ENCODE assay signal across 8 cellular contexts in genomic region chr15:72116680-72117447, GRCh38. TPM values are rescaled to one million over a fixed set of nuclear protein-coding genes. Genes with fewer than 3 reads are reported as not detected.
DNase-seq lines count a peak whose midpoint lies in the region; ATAC-seq and TF ChIP-seq lines count a peak whose summit lies in the region.

No MANE protein-coding gene starts in this region.

- POLR2A ChIA-PET in activated CD4-positive, alpha-beta T cell treated with anti-CD3 and anti-CD28 coated beads for 36 hours (lab: Charles Lee), result interaction anchor here (0.5 kb wide), 1 partner anchor 33 kb away, joined by 6 read pairs; no protein-coding TSS in a partner anchor

- H3K27ac Mint-ChIP-seq in activated CD4-positive, alpha-beta T cell treated with anti-CD3 and anti-CD28 coated beads for 36 hours, result peak overlapping the region; percentile 59

- no peaks in the 10 kb centered on the region for H3K27me3 Mint-ChIP-seq in activated CD4-positive, alpha-beta T cell treated with anti-CD3 and anti-CD28 coated beads for 36 hours

- TF ChIP-seq CTCF in VCaP (conservative IDR thresholded peaks at IDR 0.05) (no peak), upper lobe of right lung (IDR thresholded peaks at IDR 0.05) (no peak)

- H3K4me1 ChIP-seq in esophagus (ENCODE audit: control insufficient read depth in 2 of 2, insufficient read depth in 2 of 2, low read length in 1 of 2) (no peaks in the 10 kb centered on the region), muscle layer of duodenum (ENCODE audit: control insufficient read depth in 1 of 2, insufficient read depth in 2 of 2, low read length in 2 of 2) (peaks cover 0 to 15% of the 10 kb centered on the region in 2 donors), upper lobe of right lung (peaks cover 21% of the 10 kb centered on the region)

- H3K4me1 Mint-ChIP-seq in activated CD4-positive, alpha-beta T cell treated with anti-CD3 and anti-CD28 coated beads for 36 hours, result peaks cover 40% of the 10 kb centered on the region

- H3K4me3 ChIP-seq in esophagus (ENCODE audit: low read depth in 1 of 2, low read length in 2 of 2), result peak overlapping the region; percentile 65 to 99
- peak overlapping the region; percentile 70 to 97 for H3K4me3 ChIP-seq in muscle layer of duodenum (ENCODE audit: low read depth in 1 of 2, low read length in 2 of 2)
- peak overlapping the region; percentile 92 for H3K4me3 ChIP-seq in upper lobe of right lung

- peak overlapping the region; percentile 98 for H3K4me3 Mint-ChIP-seq in activated CD4-positive, alpha-beta T cell treated with anti-CD3 and anti-CD28 coated beads for 36 hours

- H3K27ac ChIP-seq in VCaP (peak overlapping the region; percentile 91), esophagus (ENCODE audit: low read depth in 2 of 2, low read length in 1 of 2) (peak overlapping the region; percentile 93 to 96), muscle layer of duodenum (ENCODE audit: low read length) (peak overlapping the region; percentile 91), upper lobe of right lung (peak overlapping the region; percentile 93)

- CTCF ChIA-PET in activated CD4-positive, alpha-beta T cell treated with anti-CD3 and anti-CD28 coated beads for 36 hours (lab: Charles Lee), result interaction anchor here (1.0 to 1.6 kb wide), 2 partner anchors 39 to 110 kb away, joined by 3 to 4 read pairs; no protein-coding TSS in a partner anchor

- no peak for DNase-seq in activated CD4-positive, alpha-beta T cell treated with anti-CD3 and anti-CD28 coated beads for 36 hours
- no peak for DNase-seq in activated CD4-positive, alpha-beta T cell treated with anti-CD3 and anti-CD28 coated beads for 48 hours
- DNase-seq in upper lobe of right lung, result no peak
- no peak for DNase-seq in NCI-H446 treated with DMSO at 0.1 percent for 48 hours (lab: John Stamatoyannopoulos, UW)

- no peaks in the 10 kb centered on the region for H3K9me3 Mint-ChIP-seq in activated CD4-positive, alpha-beta T cell treated with anti-CD3 and anti-CD28 coated beads for 36 hours (ENCODE audit: low read depth)

- WGBS in esophagus, 2 donors, result 2 to 3% methylated on average over 23 of the region's 23 CpGs

- no peaks in the 10 kb centered on the region for H3K36me3 Mint-ChIP-seq in activated CD4-positive, alpha-beta T cell treated with anti-CD3 and anti-CD28 coated beads for 36 hours (ENCODE audit: low read depth)

- intact Hi-C loops in activated CD4-positive, alpha-beta T cell treated with anti-CD3 and anti-CD28 coated beads for 36 hours (cut with DNase I, micrococcal nuclease), result loop anchor here (2.0 to 5.0 kb wide), 2 partner anchors 155 to 1516 kb away; partner anchors contain the start of genes NPTN (in 1 of the 2) and PARP6 (in 1 of the 2)
- intact Hi-C loops in upper lobe of right lung (cut with DNase I), result no loop called here

- peak; percentile 4 for ATAC-seq in activated CD4-positive, alpha-beta T cell treated with anti-CD3 and anti-CD28 coated beads for 36 hours
- peak; percentile 10 for ATAC-seq in HG03460 (IDR thresholded peaks at IDR 0.05; ENCODE audit: unreplicated experiment)
- peak; percentile 0 for ATAC-seq in upper lobe of right lung

- H3K36me3 ChIP-seq in esophagus (ENCODE audit: control insufficient read depth in 2 of 2, insufficient read depth in 2 of 2, low read length in 1 of 2), result no peaks in the 10 kb centered on the region
- peaks cover 0 to 2% of the 10 kb centered on the region in 2 donors for H3K36me3 ChIP-seq in muscle layer of duodenum (ENCODE audit: control insufficient read depth in 1 of 2, insufficient read depth in 2 of 2, low read length in 2 of 2)
- no peaks in the 10 kb centered on the region for H3K36me3 ChIP-seq in upper lobe of right lung

- H3K27me3 ChIP-seq in esophagus (ENCODE audit: control insufficient read depth in 1 of 2, insufficient read depth in 2 of 2, low read length in 2 of 2), result no peaks in the 10 kb centered on the region
- H3K27me3 ChIP-seq in muscle layer of duodenum (ENCODE audit: low read depth, low read length), result no peaks in the 10 kb centered on the region
- no peaks in the 10 kb centered on the region for H3K27me3 ChIP-seq in upper lobe of right lung

- H3K9me3 ChIP-seq in esophagus (ENCODE audit: control insufficient read depth in 2 of 2, insufficient read depth in 1 of 2, low read depth in 1 of 2, low read length in 1 of 2), result no peaks in the 10 kb centered on the region
- no peaks in the 10 kb centered on the region for H3K9me3 ChIP-seq in muscle layer of duodenum (ENCODE audit: control insufficient read depth in 1 of 2, low read length in 2 of 2)
- no peaks in the 10 kb centered on the region for H3K9me3 ChIP-seq in upper lobe of right lung

RNA-seq across cellular contexts. Expression of gene MYO9A, which starts 1.1 kb away (rescaled TPM):
- total RNA-seq in activated CD4-positive, alpha-beta T cell treated with anti-CD3 and anti-CD28 coated beads for 36 hours, result 10 to 100 TPM; 19.0 to 20.3 TPM
- 1 to 10 TPM; 2.6 to 4.3 TPM for polyA plus RNA-seq in esophagus
- 82.5 TPM for total RNA-seq in upper lobe of right lung

RNA-seq across cellular contexts. Expression of gene SENP8, which starts 1.3 kb away (rescaled TPM):
- total RNA-seq in activated CD4-positive, alpha-beta T cell treated with anti-CD3 and anti-CD28 coated beads for 36 hours, result 1 to 10 TPM; 3.0 to 3.4 TPM
- 1 to 10 TPM in 1 of 2 donors, under 1 TPM in 1; 0.86 to 1.3 TPM for polyA plus RNA-seq in esophagus
- 3.3 TPM for total RNA-seq in upper lobe of right lung
